ENCODE assay signal across 14 cellular contexts in the genomic region with DNA sequence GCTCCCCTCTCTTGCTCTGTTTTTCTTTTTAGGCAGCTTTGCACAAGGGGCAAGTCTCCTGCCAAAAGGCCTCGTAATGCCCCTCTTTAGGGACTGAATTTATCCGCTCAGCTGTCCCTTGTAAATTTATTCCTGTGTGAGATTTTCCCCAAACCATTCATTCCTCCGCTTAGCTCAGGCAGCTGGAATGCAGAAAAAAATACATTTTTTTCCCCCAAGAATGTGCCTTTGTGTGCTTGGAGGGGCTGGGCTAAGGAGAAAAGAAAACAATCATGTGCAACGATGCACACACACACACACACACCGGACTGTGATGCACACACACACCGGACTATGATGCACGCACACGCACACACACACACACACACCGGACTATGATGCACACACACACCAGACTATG.
DNase-seq lines count a peak whose midpoint lies in the region; ATAC-seq and TF ChIP-seq lines count a peak whose summit lies in the region.
"Had no signal": no experiment of that assay in that cellular context is flagged by ENCODE, and none has a peak within 500 bp of the region (broad histone marks: within the 10 kb centered on the region; RNA-seq: fewer than 3 reads in every experiment).

No MANE protein-coding gene starts in this region.

- peak overlapping the region; percentile 39 for H3K4me2 ChIP-seq in SK-N-SH
- peak overlapping the region; percentile 21 for H3K4me2 ChIP-seq in fibroblast of lung (ENCODE audit: extremely low read depth, insufficient read depth, low read length)

- 0 out of 2 replicates have a peak overlapping the region, but pooled peaks have one; percentile 5 for H3K9ac ChIP-seq in SK-N-SH
- no peak overlapping the region for H3K9ac ChIP-seq in fibroblast of lung (ENCODE audit: insufficient read depth, low read length)

- peak in 1 of 2 experiments; percentile 34; a peak in 1 of 4 replicates for TF ChIP-seq EP300 in SK-N-SH (IDR thresholded peaks at IDR 0.05; ENCODE audit: borderline replicate concordance in 1 of 2, low read depth in 1 of 2, low read length in 1 of 2)

- no peak overlapping the region; the same call in 1 of the 2 replicates for H2AFZ ChIP-seq in SK-N-SH (ENCODE audit: low read depth)
- H2AFZ ChIP-seq in fibroblast of lung (ENCODE audit: low read length) = no peak overlapping the region

- H3K27me3 ChIP-seq in SK-N-SH (ENCODE audit: insufficient read depth) = no peaks in the 10 kb centered on the region
- H3K27me3 ChIP-seq in fibroblast of lung (ENCODE audit: control insufficient read depth, insufficient read depth, low read length) = no peaks in the 10 kb centered on the region

- DNase-seq in AG08396 (ENCODE audit: low spot score) (peak; percentile 77), SK-N-SH (no peak), fibroblast of lung (ENCODE audit: low read depth in 2 of 2) (peak; percentile 42 to 92), neural crest cell (ENCODE audit: low read depth, low spot score) (no peak), HPDE6-E6E7 (ENCODE audit: extremely low spot score) (no peak), SHP77 (lab: John Stamatoyannopoulos, UW) (no peak)
- DNase-seq: dorsolateral prefrontal cortex, NCI-H187, NCI-H524 treated with DMSO at 0.1 percent for 48 hours, nucleus accumbens, WERI-Rb-1 had no signal

- H3K27ac ChIP-seq in SK-N-SH (ENCODE audit: low read depth in 2 of 2, low read length in 1 of 2) = peak overlapping the region in 1 of 2 experiments; percentile 58; a peak in 3 of 4 replicates
- H3K27ac ChIP-seq in fibroblast of lung (ENCODE audit: insufficient read depth, low read length) = no peak overlapping the region
- H3K27ac ChIP-seq: dorsolateral prefrontal cortex, WERI-Rb-1 had no signal

- TF ChIP-seq RAD21 in SK-N-SH (IDR thresholded peaks at IDR 0.05; ENCODE audit: low read length) = no peak

- peaks cover 3% of the 10 kb centered on the region for H3K9me3 Mint-ChIP-seq in neural crest cell

- H3K4me3 Mint-ChIP-seq in neural crest cell = no peak overlapping the region

- H3K9me3 ChIP-seq in SK-N-SH (no peaks in the 10 kb centered on the region), fibroblast of lung (ENCODE audit: control insufficient read depth, insufficient read depth, low read depth, low read length) (no peaks in the 10 kb centered on the region)

- CTCF ChIA-PET in SK-N-SH (lab: Yijun Ruan, JAX) = no interaction called here

- no peaks in the 10 kb centered on the region for H3K79me2 ChIP-seq in SK-N-SH (ENCODE audit: insufficient read depth)
- H3K79me2 ChIP-seq in fibroblast of lung (ENCODE audit: control insufficient read depth, insufficient read depth, low read length) = no peaks in the 10 kb centered on the region

- no peaks in the 10 kb centered on the region for H3F3A ChIP-seq in SK-N-SH (replicated peaks; ENCODE audit: insufficient read depth)

- no peaks in the 10 kb centered on the region for H3K9me2 ChIP-seq in SK-N-SH

- H3K4me3 ChIP-seq in SK-N-SH (ENCODE audit: low read depth in 2 of 2, low read length in 1 of 2) (no peak overlapping the region), fibroblast of lung (replicated peaks in 1 of 4; ENCODE audit: control extremely low read depth in 1 of 4, insufficient read depth in 1 of 4, low read depth in 3 of 4, low read length in 4 of 4) (no peak overlapping the region)
- H3K4me3 ChIP-seq: dorsolateral prefrontal cortex, lung had no signal

- H3K27ac Mint-ChIP-seq in neural crest cell (ENCODE audit: unreplicated experiment) = peak overlapping the region; percentile 86

- TF ChIP-seq CTCF in SK-N-SH (IDR thresholded peaks at IDR 0.05) (no peak), fibroblast of lung (conservative IDR thresholded peaks at IDR 0.05 in 1 of 2, IDR thresholded peaks at IDR 0.05 in 1 of 2; ENCODE audit: low read depth in 1 of 2, low read length in 2 of 2) (no peak), neural crest cell (conservative IDR thresholded peaks at IDR 0.05) (no peak)

- no peaks in the 10 kb centered on the region for H3K36me3 Mint-ChIP-seq in neural crest cell (ENCODE audit: low read depth)

- ATAC-seq in HG03108 (IDR thresholded peaks at IDR 0.05; ENCODE audit: unreplicated experiment) (no peak), HG03097 (IDR thresholded peaks at IDR 0.05; ENCODE audit: low FRiP score, unreplicated experiment) (no peak)

- no peaks in the 10 kb centered on the region for H3K27me3 Mint-ChIP-seq in neural crest cell (ENCODE audit: low read depth)

- H4K20me1 ChIP-seq in SK-N-SH (ENCODE audit: insufficient read depth) (no peaks in the 10 kb centered on the region), fibroblast of lung (ENCODE audit: control insufficient read depth, extremely low read depth, insufficient read depth, low read length) (no peaks in the 10 kb centered on the region)

- WGBS in SK-N-SH (ENCODE audit: low lambda C conversion rate) = 54% methylated on average over 7 of the region's 9 CpGs

- peaks cover 19% of the 10 kb centered on the region for H3K4me1 Mint-ChIP-seq in neural crest cell

- H3K36me3 ChIP-seq in SK-N-SH (replicated peaks in 1 of 2; ENCODE audit: control insufficient read depth in 1 of 2, insufficient read depth in 2 of 2, low read length in 1 of 2) = no peaks in the 10 kb centered on the region
- H3K36me3 ChIP-seq in fibroblast of lung (ENCODE audit: control insufficient read depth, insufficient read depth, low read length) = no peaks in the 10 kb centered on the region
- H3K36me3 ChIP-seq: WERI-Rb-1 had no signal

- POLR2A ChIA-PET in SK-N-SH (lab: Yijun Ruan, JAX) = no interaction called here

- no peaks in the 10 kb centered on the region for H3K4me1 ChIP-seq in SK-N-SH (ENCODE audit: control insufficient read depth in 1 of 2, insufficient read depth in 2 of 2, low read depth in 1 of 2, low read length in 1 of 2)
- H3K4me1 ChIP-seq in fibroblast of lung (ENCODE audit: control insufficient read depth, extremely low read depth, insufficient read depth, low read length) = peaks cover 5% of the 10 kb centered on the region

TF ChIP-seq in SK-N-SH, 30 proteins besides CTCF, POLR2A, EP300 and RAD21:
- TF ChIP-seq GABPA (IDR thresholded peaks at IDR 0.05; ENCODE audit: low read depth) (no peak), NFIC (IDR thresholded peaks at IDR 0.05; ENCODE audit: borderline replicate concordance) (0 out of 2 replicates have a peak, but pooled peaks have one; percentile 7), FOXJ3 (CRISPR knock-in tag; IDR thresholded peaks at IDR 0.05) (no peak), EZH2phosphoT487 (IDR thresholded peaks at IDR 0.05; ENCODE audit: borderline replicate concordance, low read depth) (no peak), JUND (IDR thresholded peaks at IDR 0.05) (peak; percentile 39; the same call in 1 of the 2 replicates), TEAD4 (IDR thresholded peaks at IDR 0.05; ENCODE audit: borderline replicate concordance, insufficient read depth) (0 out of 2 replicates have a peak, but pooled peaks have one; percentile 56), TCF12 (IDR thresholded peaks at IDR 0.05) (peak; percentile 50), MXI1 (IDR thresholded peaks at IDR 0.05; ENCODE audit: low read depth, low read length) (no peak)
- TF ChIP-seq, protein P1, sequence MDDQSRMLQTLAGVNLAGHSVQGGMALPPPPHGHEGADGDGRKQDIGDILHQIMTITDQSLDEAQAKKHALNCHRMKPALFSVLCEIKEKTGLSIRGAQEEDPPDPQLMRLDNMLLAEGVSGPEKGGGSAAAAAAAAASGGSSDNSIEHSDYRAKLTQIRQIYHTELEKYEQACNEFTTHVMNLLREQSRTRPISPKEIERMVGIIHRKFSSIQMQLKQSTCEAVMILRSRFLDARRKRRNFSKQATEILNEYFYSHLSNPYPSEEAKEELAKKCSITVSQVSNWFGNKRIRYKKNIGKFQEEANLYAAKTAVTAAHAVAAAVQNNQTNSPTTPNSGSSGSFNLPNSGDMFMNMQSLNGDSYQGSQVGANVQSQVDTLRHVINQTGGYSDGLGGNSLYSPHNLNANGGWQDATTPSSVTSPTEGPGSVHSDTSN (IDR thresholded peaks at IDR 0.05) = peak; percentile 34

Comparison
In these comparisons a context has a peak if more than half of its experiments do, and no peak if none do; other contexts are left out.
1. DNase-seq: peak in AG08396 (single experiment) and fibroblast of lung (2 of 2); none in SK-N-SH (single experiment), neural crest cell (single experiment), HPDE6-E6E7 (single experiment) and SHP77 (0 of 2).